ENCODE assay signal across 8 cellular contexts in the genomic region with DNA sequence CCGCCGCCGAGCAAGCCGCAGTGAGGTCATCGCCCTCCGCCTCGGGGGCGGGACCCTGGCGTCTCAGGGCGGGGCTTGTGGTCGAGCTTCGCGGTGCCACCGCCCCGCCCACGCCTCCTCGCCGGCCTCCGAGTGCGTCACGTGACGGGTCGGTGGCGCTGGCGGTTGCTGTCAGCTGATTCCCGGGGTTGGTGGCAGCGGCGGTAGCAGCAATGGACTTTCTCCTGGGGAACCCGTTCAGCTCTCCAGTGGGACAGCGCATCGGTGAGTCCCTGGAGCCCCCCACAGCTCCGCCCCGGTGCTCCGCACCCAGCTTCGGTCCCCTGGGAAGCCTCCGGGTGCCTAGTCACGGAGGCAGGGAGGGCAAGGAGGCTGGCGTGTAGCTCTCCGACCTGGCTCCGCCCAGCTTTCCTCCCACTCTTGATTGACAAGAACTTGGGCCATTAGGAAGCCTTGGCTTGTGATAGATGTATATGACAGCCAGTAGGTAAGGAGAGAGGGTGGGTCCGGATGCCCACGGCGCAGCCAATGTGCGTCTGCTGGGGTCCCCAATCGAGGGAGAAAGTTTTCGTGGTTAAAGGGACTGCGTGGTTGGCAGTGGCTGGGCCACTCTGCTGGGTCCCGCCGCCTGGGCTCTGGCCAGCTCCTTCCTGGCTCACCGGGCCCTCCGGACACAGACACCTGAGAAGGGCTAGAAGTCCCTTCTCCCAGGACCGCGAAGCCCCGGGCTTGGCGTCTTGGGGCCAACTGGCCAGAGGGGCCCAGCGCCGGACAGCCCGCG. TPM values are rescaled to one million over a fixed set of nuclear protein-coding genes. Genes with fewer than 3 reads are reported as not detected.
DNase-seq lines count a peak whose midpoint lies in the region; ATAC-seq and TF ChIP-seq lines count a peak whose summit lies in the region.

Gene TOM1, plus strand, starts transcription at position 178 of the 781 bp plus-strand sequence. Its CDS starts 35 bp downstream, at position 213.

- H4K20me1 ChIP-seq in KMS-11 (ENCODE audit: insufficient read depth): no peaks in the 10 kb centered on the region

- DNase-seq in DMS53 (lab: John Stamatoyannopoulos, UW): peak; percentile 91
- peak; percentile 98 to 99 (median 98) for DNase-seq in Peyer's patch
- DNase-seq in activated T-cell treated with anti-CD3 and anti-CD28 coated beads, Interleukin-2, amount 50 U/mL, for 48 hours: peak; percentile 96 to 98
- DNase-seq in stimulated activated CD8-positive, alpha-beta memory T cell treated with anti-CD3 and anti-CD28 coated beads, Interleukin-7, amount 100 ng/mL, for 24 hours (ENCODE audit: low read depth): peak; percentile 89

- H3K27me3 ChIP-seq in KMS-11 (ENCODE audit: insufficient read depth, low read depth): no peaks in the 10 kb centered on the region
- H3K27me3 ChIP-seq in Peyer's patch: no peaks in the 10 kb centered on the region
- no peaks in the 10 kb centered on the region for H3K27me3 ChIP-seq in muscle layer of colon (ENCODE audit: control insufficient read depth in 1 of 2, insufficient read depth in 2 of 2, low read length in 2 of 2)

- H3K36me3 ChIP-seq in KMS-11 (ENCODE audit: insufficient read depth) (no peaks in the 10 kb centered on the region), Peyer's patch (peaks cover 0 to 8% (median 0%) of the 10 kb centered on the region in 3 donors), muscle layer of colon (ENCODE audit: insufficient read depth, low read length) (peaks cover 4% of the 10 kb centered on the region)

- peak within 1 kb of the TSS; percentile 40 for H3K27ac ChIP-seq in KMS-11
- H3K27ac ChIP-seq in Peyer's patch: peak within 1 kb of the TSS; percentile 88 to 97 (median 94)
- H3K27ac ChIP-seq in muscle layer of colon (ENCODE audit: low read depth, low read length): peak within 1 kb of the TSS; percentile 91

- H3K4me2 ChIP-seq in KMS-11: peak within 1 kb of the TSS; percentile 70

- peak within 1 kb of the TSS; percentile 73 for H2AFZ ChIP-seq in KMS-11 (ENCODE audit: low read depth)

- H3K4me1 ChIP-seq in KMS-11 (ENCODE audit: low read depth, poor library complexity, severe bottlenecking) (peaks cover 26% of the 10 kb centered on the region), Peyer's patch (peaks cover 0 to 22% (median 7%) of the 10 kb centered on the region in 4 donors), muscle layer of colon (ENCODE audit: insufficient read depth, low read length) (peaks cover 16% of the 10 kb centered on the region)

- H3K9me3 ChIP-seq in Peyer's patch (no peaks in the 10 kb centered on the region), muscle layer of colon (ENCODE audit: low read length) (no peaks in the 10 kb centered on the region)

- no peak for TF ChIP-seq CTCF in KMS-11 (conservative IDR thresholded peaks at IDR 0.05; ENCODE audit: low read depth, low read length)
- no peak for TF ChIP-seq CTCF in Peyer's patch (IDR thresholded peaks at IDR 0.05)

- peak within 1 kb of the TSS; percentile 56; the same call in 1 of the 2 replicates for H3K9ac ChIP-seq in KMS-11
- H3K9ac ChIP-seq in muscle layer of colon (ENCODE audit: low read length): peak within 1 kb of the TSS; percentile 76

- ATAC-seq in GM21737 (IDR thresholded peaks at IDR 0.05; ENCODE audit: unreplicated experiment): peak; percentile 88
- ATAC-seq in esophagus mucosa: peak; percentile 92

- H3K79me2 ChIP-seq in KMS-11 (ENCODE audit: insufficient read depth, low read depth): no peaks in the 10 kb centered on the region

- H3K4me3 ChIP-seq in KMS-11 (IDR thresholded peaks at IDR 0.05; ENCODE audit: insufficient read depth, low read depth, low read length) (no peak within 1 kb of the TSS), Peyer's patch (peak within 1 kb of the TSS; percentile 59 to 91 (median 78)), muscle layer of colon (ENCODE audit: low read depth in 1 of 2, low read length in 2 of 2) (peak within 1 kb of the TSS; percentile 56 to 85)

- TF ChIP-seq POLR2A in Peyer's patch (IDR thresholded peaks at IDR 0.05): peak; percentile 88 to 93

RNA-seq across cellular contexts. Expression of gene TOM1, which starts in this region (rescaled TPM):
- total RNA-seq in Peyer's patch: 100 to 1,000 TPM in 3 of 4 donors, 10 to 100 TPM in 1; 96.6 to 175 (median 129) TPM
- 88.2 TPM for total RNA-seq in esophagus mucosa

Comparison
In these comparisons a context has a peak if more than half of its experiments do, and no peak if none do; other contexts are left out.
1. H3K27ac ChIP-seq: peak in every context shown above with its lines; median percentile 94 in Peyer's patch; 91 in muscle layer of colon; 40 in KMS-11.